11 cellular contexts compared by ENCODE assay signal in genomic region chr5:115494570-115495289, GRCh38. TPM values are rescaled to one million over a fixed set of nuclear protein-coding genes. Genes with fewer than 3 reads are reported as not detected.
A peak's percentile ranks its signal among the peaks of the same experiment; 100 is the strongest.
DNase-seq lines count a peak whose midpoint lies in the region; ATAC-seq, FAIRE-seq and TF ChIP-seq lines count a peak whose summit lies in the region.
"Had no signal": no experiment of that assay in that cellular context is flagged by ENCODE, and none has a peak within 500 bp of the region (broad histone marks: within the 10 kb centered on the region; RNA-seq: fewer than 3 reads in every experiment).

No MANE protein-coding gene starts in this region.

- in situ Hi-C loops in ACHN (cut with HindIII; ENCODE audit: low pct_ligation_motif_present, low pct_unique_long_range_greater_than_20kb, low sequenced_read_pairs), result no loop called here

- H3K9me3 ChIP-seq in osteoblast (ENCODE audit: low read depth, low read length) (no peaks in the 10 kb centered on the region), suprapubic skin (no peaks in the 10 kb centered on the region), esophagus muscularis mucosa (no peaks in the 10 kb centered on the region)

- peaks cover 9% of the 10 kb centered on the region for H3K4me1 ChIP-seq in osteoblast (ENCODE audit: insufficient read depth, low read length)
- H3K4me1 ChIP-seq in suprapubic skin, result no peaks in the 10 kb centered on the region
- H3K4me1 ChIP-seq in esophagus muscularis mucosa, result peaks cover 7 to 17% (median 12%) of the 10 kb centered on the region in 4 donors

- intact Hi-C loops in esophagus muscularis mucosa (cut with DNase I), result no loop called here

- no peaks in the 10 kb centered on the region for H3K27me3 ChIP-seq in osteoblast (ENCODE audit: insufficient read depth, low read length)
- H3K27me3 ChIP-seq in suprapubic skin, result no peaks in the 10 kb centered on the region
- no peaks in the 10 kb centered on the region for H3K27me3 ChIP-seq in esophagus muscularis mucosa

- H3K36me3 ChIP-seq in osteoblast (ENCODE audit: insufficient read depth, low read length) (no peaks in the 10 kb centered on the region), suprapubic skin (no peaks in the 10 kb centered on the region), esophagus muscularis mucosa (no peaks in the 10 kb centered on the region)

- TF ChIP-seq EP300 in suprapubic skin (IDR thresholded peaks at IDR 0.05), result no peak
- no peak for TF ChIP-seq EP300 in esophagus muscularis mucosa (IDR thresholded peaks at IDR 0.05)

- H3K27ac ChIP-seq in osteoblast (ENCODE audit: low read depth, low read length) (no peak overlapping the region), suprapubic skin (no peak overlapping the region), esophagus muscularis mucosa (replicated peaks in 1 of 4) (peak overlapping the region in 2 of 4 donors; percentile 9 to 18)

- H3K4me3 ChIP-seq in osteoblast (ENCODE audit: insufficient read depth, low read length), result peak overlapping the region; percentile 28
- H3K4me3 ChIP-seq in suprapubic skin, result no peak overlapping the region
- H3K4me3 ChIP-seq in esophagus muscularis mucosa, result no peak overlapping the region

- no peak for TF ChIP-seq CTCF in osteoblast (IDR thresholded peaks at IDR 0.05; ENCODE audit: extremely low read depth, low read depth, low read length)
- no peak for TF ChIP-seq CTCF in suprapubic skin (IDR thresholded peaks at IDR 0.05)
- no peak for TF ChIP-seq CTCF in esophagus muscularis mucosa (IDR thresholded peaks at IDR 0.05)

- TF ChIP-seq POLR2A in H54 (IDR thresholded peaks at IDR 0.05; ENCODE audit: low read depth, low read length), result no peak
- no peak for TF ChIP-seq POLR2A in suprapubic skin (IDR thresholded peaks at IDR 0.05)
- TF ChIP-seq POLR2A in esophagus muscularis mucosa (IDR thresholded peaks at IDR 0.05; ENCODE audit: low read depth), result no peak

- DNase-seq in H54 (ENCODE audit: insufficient read length, low spot score) (no peak), osteoblast (ENCODE audit: insufficient read length, low spot score, missing footprints) (no peak), DMS114 treated with DMSO at 0.1 percent for 48 hours (lab: John Stamatoyannopoulos, UW; ENCODE audit: unreplicated experiment) (no peak), suprapubic skin (ENCODE audit: low spot score in 2 of 2) (no peak), ACHN (no peak), esophagus muscularis mucosa (ENCODE audit: extremely low spot score) (no peak)
- DNase-seq: activated T-cell treated with anti-CD3 and anti-CD28 coated beads, Interleukin-2, amount 50 U/mL, for 1 hour; aorta; GOT3 had no signal

- 68% methylated on average over 6 of the region's 6 CpGs for WGBS in suprapubic skin
- WGBS in esophagus muscularis mucosa, result 50% methylated on average over 6 of the region's 6 CpGs

- peak overlapping the region; percentile 54 for H2AFZ ChIP-seq in osteoblast (ENCODE audit: low read length)

- FAIRE-seq in H54 (lab: Jason Lieb, UNC), result peak; percentile 55

- peak; percentile 66 for ATAC-seq in GM18511 (IDR thresholded peaks at IDR 0.05; ENCODE audit: unreplicated experiment)
- ATAC-seq in SK-N-SH treated with all-trans-retinoic acid at 6 μM for 48 hours, result peak; percentile 85

- peak overlapping the region; percentile 56 for H3K4me2 ChIP-seq in osteoblast (ENCODE audit: insufficient read depth, low read length)

- no peaks in the 10 kb centered on the region for H3K79me2 ChIP-seq in osteoblast (ENCODE audit: insufficient read depth, low read length)

- H4K20me1 ChIP-seq in osteoblast (ENCODE audit: insufficient read depth, low read length), result no peaks in the 10 kb centered on the region

TF ChIP-seq in SK-N-SH treated with all-trans-retinoic acid at 6 μM for 48 hours, 23 proteins besides CTCF, POLR2A, EP300 and RAD21:
- TF ChIP-seq CSDC2 (CRISPR knock-in tag; IDR thresholded peaks at IDR 0.05), result no peak
- no peak for TF ChIP-seq TOX (CRISPR knock-in tag; IDR thresholded peaks at IDR 0.05; ENCODE audit: borderline replicate concordance)
- TF ChIP-seq ISL1 (CRISPR knock-in tag; IDR thresholded peaks at IDR 0.05), result peak; percentile 43; the same call in 1 of the 2 replicates

RNA-seq across cellular contexts. Expression of gene FEM1C, which starts 49.8 kb away (rescaled TPM):
- total RNA-seq in osteoblast (17.1 and 17.4 TPM in 2 replicates), suprapubic skin (10 to 100 TPM; 15.4 to 17.8 (median 16.5) TPM), esophagus muscularis mucosa (10 to 100 TPM; 41.3 to 71.0 (median 51.5) TPM)
